10 cellular contexts compared by ENCODE assay signal in the genomic region with DNA sequence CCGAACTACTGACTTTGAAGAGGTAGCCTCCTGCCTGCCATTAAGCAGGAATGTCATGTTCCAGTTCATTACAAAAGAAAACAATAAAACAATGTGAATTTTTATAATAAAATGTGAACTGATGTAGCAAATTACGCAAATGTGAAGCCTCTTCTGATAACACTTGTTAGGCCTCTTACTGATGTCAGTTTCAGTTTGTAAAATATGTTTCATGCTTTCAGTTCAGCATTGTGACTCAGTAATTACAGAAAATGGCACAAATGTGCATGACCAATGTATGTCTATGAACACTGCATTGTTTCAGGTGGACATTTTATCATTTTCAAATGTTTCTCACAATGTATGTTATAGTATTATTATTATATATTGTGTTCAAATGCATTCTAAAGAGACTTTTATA.
A peak's percentile ranks its signal among the peaks of the same experiment; 100 is the strongest.
DNase-seq lines count a peak whose midpoint lies in the region; ATAC-seq and TF ChIP-seq lines count a peak whose summit lies in the region.
"Had no signal": no experiment of that assay in that cellular context is flagged by ENCODE, and none has a peak within 500 bp of the region (broad histone marks: within the 10 kb centered on the region; RNA-seq: fewer than 3 reads in every experiment).

No MANE protein-coding gene starts in this region.

- H3F3A ChIP-seq in PC-3 (ENCODE audit: low read length, unreplicated experiment), result no peaks in the 10 kb centered on the region

- H3K27me3 ChIP-seq in PC-3 (ENCODE audit: low read length), result no peaks in the 10 kb centered on the region

- H3K27ac ChIP-seq in PC-3 (ENCODE audit: low read length), result peak overlapping the region; percentile 23; the same call in 1 of the 2 replicates
- H3K27ac ChIP-seq: parathyroid adenoma had no signal

- no peaks in the 10 kb centered on the region for H3K36me3 ChIP-seq in PC-3 (ENCODE audit: low read depth, low read length)

- TF ChIP-seq CTCF in PC-3 (conservative IDR thresholded peaks at IDR 0.05; ENCODE audit: low read depth, low read length), result no peak
- no peak for TF ChIP-seq CTCF in osteocyte (IDR thresholded peaks at IDR 0.05)

- no peaks in the 10 kb centered on the region for H3K79me2 ChIP-seq in PC-3 (ENCODE audit: low read length)
- H3K79me2 ChIP-seq: parathyroid adenoma had no signal

- BruUV-seq in PC-3 (replicated peaks; lab: Mats Ljungman, UMichigan), result no TSS peak

- no peaks in the 10 kb centered on the region for H4K20me1 ChIP-seq in PC-3 (ENCODE audit: low read length)

- 0 out of 2 replicates have a peak, but pooled peaks cover 3% of the 10 kb centered on the region for H3K9me2 ChIP-seq in PC-3 (replicated peaks; ENCODE audit: low read length)

- DNase-seq in PC-3, result no peak
- no peak for DNase-seq in osteocyte (ENCODE audit: extremely low spot score, unreplicated experiment)
- DNase-seq in NCI-H526 (lab: John Stamatoyannopoulos, UW), result no peak
- no peak for DNase-seq in activated CD4-positive, alpha-beta T cell treated with anti-CD3 and anti-CD28 coated beads, Interleukin-2, amount 50 U/mL, for 4 hours
- no peak for DNase-seq in NCI-H2171 (lab: John Stamatoyannopoulos, UW)
- no peak for DNase-seq in SHP77 (lab: John Stamatoyannopoulos, UW)

- POLR2A ChIA-PET in PC-3 (lab: Charles Lee; ENCODE audit: unreplicated experiment), result no interaction called here

- H3K27me3 Mint-ChIP-seq in osteocyte (ENCODE audit: unreplicated experiment), result no peaks in the 10 kb centered on the region

- H3K4me2 ChIP-seq in PC-3 (ENCODE audit: low read length), result peak overlapping the region; percentile 55; the same call in 1 of the 2 replicates

- CTCF ChIA-PET in PC-3 (lab: Charles Lee), result no interaction called here

- H2AFZ ChIP-seq in PC-3 (ENCODE audit: low read length), result no peak overlapping the region
- H2AFZ ChIP-seq: parathyroid adenoma had no signal

- no peak overlapping the region for H3K4me3 Mint-ChIP-seq in osteocyte (ENCODE audit: unreplicated experiment)

- intact Hi-C loops in PC-3 (cut with micrococcal nuclease), result loop anchor here (2.0 kb wide), 1 partner anchor 87 kb away; no protein-coding TSS in a partner anchor

- no peaks in the 10 kb centered on the region for H3K9me3 Mint-ChIP-seq in osteocyte (ENCODE audit: unreplicated experiment)

- H3K9ac ChIP-seq in PC-3 (ENCODE audit: low read length), result no peak overlapping the region
- H3K9ac ChIP-seq: parathyroid adenoma had no signal

- ATAC-seq in GM18870 (IDR thresholded peaks at IDR 0.05; ENCODE audit: unreplicated experiment), result peak; percentile 44
- peak; percentile 33 for ATAC-seq in HG02642 (IDR thresholded peaks at IDR 0.05; ENCODE audit: poor library complexity, unreplicated experiment)
- ATAC-seq in PC-3, result no peak
- ATAC-seq: K562 had no signal

- peaks cover 27% of the 10 kb centered on the region for H3K4me1 Mint-ChIP-seq in osteocyte (ENCODE audit: unreplicated experiment)

- peak overlapping the region; percentile 1 for H3K27ac Mint-ChIP-seq in osteocyte (ENCODE audit: unreplicated experiment)

- H3K9me3 ChIP-seq in PC-3 (ENCODE audit: low read length), result no peaks in the 10 kb centered on the region

- no peak overlapping the region for H3K4me3 ChIP-seq in PC-3 (ENCODE audit: low read length)
- H3K4me3 ChIP-seq: K562 had no signal

- H3K36me3 Mint-ChIP-seq in osteocyte (ENCODE audit: unreplicated experiment), result peaks cover 44% of the 10 kb centered on the region

- H3K4me1 ChIP-seq in PC-3 (ENCODE audit: insufficient read depth, low read length), result peaks cover 28% of the 10 kb centered on the region
- H3K4me1 ChIP-seq: parathyroid adenoma had no signal
